ENCODE assay signal across 10 cellular contexts in genomic region chr12:70275045-70275444, GRCh38.
"Had no signal": no experiment of that assay in that cellular context is flagged by ENCODE, and none has a peak within 500 bp of the region (broad histone marks: within the 10 kb centered on the region; RNA-seq: fewer than 3 reads in every experiment).

No MANE protein-coding gene starts in this region.

- H3K27ac ChIP-seq: esophagus muscularis mucosa, thyroid gland had no signal

- H3K4me3 Mint-ChIP-seq: activated CD4-positive, alpha-beta memory T cell treated with anti-CD3 and anti-CD28 coated beads for 36 hours; activated naive CD8-positive, alpha-beta T cell treated with anti-CD3 and anti-CD28 coated beads, Interleukin-2, amount 10 ng/mL, durations not matched to agents 7 days and 5 days; neural crest cell had no signal

- H3K9me3 ChIP-seq: esophagus muscularis mucosa, thyroid gland had no signal

- H3K36me3 ChIP-seq: thyroid gland had no signal

- H3K9me3 Mint-ChIP-seq: activated CD4-positive, alpha-beta memory T cell treated with anti-CD3 and anti-CD28 coated beads for 36 hours had no signal

- H3K27ac Mint-ChIP-seq: activated CD4-positive, alpha-beta memory T cell treated with anti-CD3 and anti-CD28 coated beads for 36 hours; activated naive CD8-positive, alpha-beta T cell treated with anti-CD3 and anti-CD28 coated beads, Interleukin-2, amount 10 ng/mL, durations not matched to agents 7 days and 5 days had no signal

- H3K27me3 ChIP-seq: dorsolateral prefrontal cortex, esophagus muscularis mucosa, thyroid gland had no signal

- H3K4me3 ChIP-seq: dorsolateral prefrontal cortex, esophagus muscularis mucosa, thyroid gland had no signal

- DNase-seq: activated CD4-positive, alpha-beta memory T cell treated with anti-CD3 and anti-CD28 coated beads for 36 hours; activated CD4-positive, CD25-positive, alpha-beta regulatory T cell treated with anti-CD3 and anti-CD28 coated beads, Interleukin-2, amount 50 U/mL, for 72 hours; activated CD8-positive, alpha-beta memory T cell treated with anti-CD3 and anti-CD28 coated beads, Interleukin-2, amount 50 U/mL, for 48 hours; activated naive CD8-positive, alpha-beta T cell treated with anti-CD3 and anti-CD28 coated beads, Interleukin-2, amount 10 ng/mL, durations not matched to agents 7 days and 5 days; aorta; dorsolateral prefrontal cortex; stimulated activated CD4-positive, alpha-beta T cell treated with anti-CD3 and anti-CD28 coated beads, Interleukin-4, amount 100 ng/mL, for 24 hours; thyroid gland had no signal

- H3K27me3 Mint-ChIP-seq: activated CD4-positive, alpha-beta memory T cell treated with anti-CD3 and anti-CD28 coated beads for 36 hours; activated naive CD8-positive, alpha-beta T cell treated with anti-CD3 and anti-CD28 coated beads, Interleukin-2, amount 10 ng/mL, durations not matched to agents 7 days and 5 days had no signal
